Comparison of ENCODE assay signal across 28 cellular contexts in the genomic region with DNA sequence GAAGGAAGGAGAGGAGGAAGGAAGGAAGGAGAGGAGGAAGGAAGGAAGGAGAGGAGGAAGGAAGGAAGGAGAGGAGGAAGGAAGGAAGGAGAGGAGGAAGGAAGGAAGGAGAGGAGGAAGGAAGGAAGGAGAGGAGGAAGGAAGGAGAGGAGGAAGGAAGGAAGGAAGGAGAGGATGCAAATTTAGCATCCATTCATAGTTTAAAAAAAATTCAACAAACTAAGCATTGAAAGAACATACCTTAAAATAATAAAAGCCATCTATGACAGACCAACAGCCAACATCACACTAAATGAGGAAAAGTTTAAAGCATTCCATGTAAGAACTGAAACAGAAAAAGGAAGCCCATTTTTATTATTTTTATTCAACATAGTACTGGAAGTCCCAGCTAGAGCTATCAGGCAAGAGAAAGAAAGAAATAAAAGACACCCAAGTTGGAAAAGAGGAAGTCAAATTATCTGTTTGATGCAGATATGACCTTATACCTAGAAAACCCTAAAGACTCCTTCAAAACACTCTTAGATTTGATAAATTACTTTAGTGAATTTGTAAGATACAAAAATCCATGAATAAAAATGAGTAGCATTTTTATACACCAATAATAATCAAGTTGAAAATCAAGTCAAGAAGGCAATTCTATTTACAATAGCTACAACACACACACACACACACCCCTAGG.
"Had no signal": no experiment of that assay in that cellular context is flagged by ENCODE, and none has a peak within 500 bp of the region (broad histone marks: within the 10 kb centered on the region; RNA-seq: fewer than 3 reads in every experiment).

No MANE protein-coding gene starts in this region.

- H3K27me3 ChIP-seq: brain microvascular endothelial cell, dorsolateral prefrontal cortex had no signal

- H3K4me1 Mint-ChIP-seq: activated B cell treated with CpG ODN at 0.5 μM for 24 hours; activated naive CD4-positive, alpha-beta T cell treated with anti-CD3 and anti-CD28 coated beads, Interleukin-2, amount 10 ng/mL, durations not matched to agents 7 days and 5 days; activated naive CD8-positive, alpha-beta T cell treated with anti-CD3 and anti-CD28 coated beads, Interleukin-2, amount 10 ng/mL, durations not matched to agents 7 days and 5 days; central memory CD8-positive, alpha-beta T cell; T-helper 17 cell had no signal

- ATAC-seq: activated CD4-positive, CD25-positive, alpha-beta regulatory T cell treated with anti-CD3 and anti-CD28 coated beads, Interleukin-2, amount 50 U/mL, for 24 hours; activated CD8-positive, alpha-beta T cell treated with anti-CD3 and anti-CD28 coated beads for 36 hours; activated naive CD4-positive, alpha-beta T cell treated with anti-CD3 and anti-CD28 coated beads, Interleukin-2, amount 50 U/mL, for 72 hours; activated T-cell treated with anti-CD3 and anti-CD28 coated beads, Interleukin-2, amount 50 U/mL, for 4 hours; esophagus mucosa; T-helper 17 cell had no signal

- H3K36me3 Mint-ChIP-seq: activated naive CD4-positive, alpha-beta T cell treated with anti-CD3 and anti-CD28 coated beads, Interleukin-2, amount 10 ng/mL, durations not matched to agents 7 days and 5 days had no signal

- H3K27ac Mint-ChIP-seq: activated B cell treated with CpG ODN at 0.5 μM for 24 hours; activated CD8-positive, alpha-beta T cell treated with anti-CD3 and anti-CD28 coated beads for 36 hours; activated naive CD4-positive, alpha-beta T cell treated with anti-CD3 and anti-CD28 coated beads, Interleukin-2, amount 10 ng/mL, durations not matched to agents 7 days and 5 days; activated naive CD4-positive, alpha-beta T cell treated with anti-CD3 and anti-CD28 coated beads, Interleukin-2, amount 50 U/mL, for 72 hours; activated naive CD8-positive, alpha-beta T cell treated with anti-CD3 and anti-CD28 coated beads, Interleukin-2, amount 10 ng/mL, durations not matched to agents 7 days and 5 days; dendritic cell treated with granulocyte-macrophage colony-stimulating factor and Interleukin-4, amounts not matched to agents 40 ng/mL and 50 ng/mL, for 4 days; endodermal cell; T-helper 17 cell; T-helper 2 cell treated with Interferon-gamma antibody and Interleukin-4, amounts not matched to agents 5 μg/mL and 100 μg/mL, for 36 hours had no signal

- DNase-seq: activated B cell treated with CpG ODN at 0.5 μM for 24 hours; activated CD4-positive, alpha-beta T cell treated with anti-CD3 and anti-CD28 coated beads for 48 hours; activated CD4-positive, alpha-beta T cell treated with anti-CD3 and anti-CD28 coated beads, Interleukin-2, amount 50 U/mL, for 1 hour; activated CD4-positive, alpha-beta T cell treated with anti-CD3 and anti-CD28 coated beads, Interleukin-2, amount 50 U/mL, for 48 hours; activated CD8-positive, alpha-beta memory T cell treated with anti-CD3 and anti-CD28 coated beads for 24 hours; activated CD8-positive, alpha-beta T cell treated with anti-CD3 and anti-CD28 coated beads for 36 hours; activated gamma-delta T cell; activated naive CD4-positive, alpha-beta T cell; activated naive CD4-positive, alpha-beta T cell treated with anti-CD3 and anti-CD28 coated beads, Interleukin-2, amount 10 ng/mL, durations not matched to agents 7 days and 5 days; activated naive CD8-positive, alpha-beta T cell treated with anti-CD3 and anti-CD28 coated beads, Interleukin-2, amount 10 ng/mL, durations not matched to agents 7 days and 5 days; activated T-cell treated with anti-CD3 and anti-CD28 coated beads, Interleukin-2, amount 50 U/mL, for 4 hours; brain microvascular endothelial cell; dorsolateral prefrontal cortex; effector memory CD4-positive, alpha-beta T cell; endodermal cell; foreskin fibroblast; head of caudate nucleus; T-helper 1 cell; T-helper 17 cell; T1000; WERI-Rb-1 had no signal

- H3K36me3 ChIP-seq: brain microvascular endothelial cell, WERI-Rb-1 had no signal

- H3K4me3 Mint-ChIP-seq: activated B cell treated with CpG ODN at 0.5 μM for 24 hours; activated CD8-positive, alpha-beta T cell treated with anti-CD3 and anti-CD28 coated beads for 36 hours; activated naive CD4-positive, alpha-beta T cell treated with anti-CD3 and anti-CD28 coated beads, Interleukin-2, amount 10 ng/mL, durations not matched to agents 7 days and 5 days; activated naive CD8-positive, alpha-beta T cell treated with anti-CD3 and anti-CD28 coated beads, Interleukin-2, amount 10 ng/mL, durations not matched to agents 7 days and 5 days; activated T-cell treated with anti-CD3 and anti-CD28 coated beads, Interleukin-2, amount 50 U/mL, for 4 hours; central memory CD8-positive, alpha-beta T cell; dendritic cell treated with granulocyte-macrophage colony-stimulating factor and Interleukin-4, amounts not matched to agents 40 ng/mL and 50 ng/mL, for 4 days; endodermal cell; T-helper 17 cell; T-helper 2 cell treated with Interferon-gamma antibody and Interleukin-4, amounts not matched to agents 5 μg/mL and 100 μg/mL, for 36 hours had no signal

- H3K9me3 Mint-ChIP-seq: endodermal cell; T-helper 2 cell treated with Interferon-gamma antibody and Interleukin-4, amounts not matched to agents 5 μg/mL and 100 μg/mL, for 36 hours had no signal

- H3K27me3 Mint-ChIP-seq: activated naive CD4-positive, alpha-beta T cell treated with anti-CD3 and anti-CD28 coated beads, Interleukin-2, amount 10 ng/mL, durations not matched to agents 7 days and 5 days; dendritic cell treated with granulocyte-macrophage colony-stimulating factor and Interleukin-4, amounts not matched to agents 40 ng/mL and 50 ng/mL, for 4 days; T-helper 17 cell had no signal

- H3K4me3 ChIP-seq: coronary artery, dorsolateral prefrontal cortex had no signal

- H3K27ac ChIP-seq: brain microvascular endothelial cell, coronary artery, dorsolateral prefrontal cortex, WERI-Rb-1 had no signal
